12 cellular contexts compared by ENCODE assay signal in the genomic region with DNA sequence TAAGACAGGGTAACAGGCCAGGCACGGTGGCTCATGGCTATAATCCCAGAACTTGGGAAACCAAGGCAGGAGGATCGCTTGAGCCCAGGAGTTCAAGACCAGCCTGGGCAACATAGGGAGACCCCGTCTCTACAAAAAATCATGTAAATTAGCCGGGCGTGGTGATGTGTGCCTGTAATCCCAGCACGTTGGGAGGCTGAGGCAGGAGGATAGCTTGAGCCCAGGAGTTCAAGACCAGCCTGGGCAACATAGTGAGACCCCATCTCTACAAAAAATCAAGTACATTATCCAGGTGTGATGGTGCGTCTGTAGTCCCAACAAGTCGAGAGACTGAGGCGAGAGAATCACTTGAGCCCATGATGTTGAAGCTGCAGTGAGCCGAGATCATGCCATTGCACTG. TPM values are rescaled to one million over a fixed set of nuclear protein-coding genes. Genes with fewer than 3 reads are reported as not detected.
"Had no signal": no experiment of that assay in that cellular context is flagged by ENCODE, and none has a peak within 500 bp of the region (broad histone marks: within the 10 kb centered on the region; RNA-seq: fewer than 3 reads in every experiment).

No MANE protein-coding gene starts in this region.

RNA-seq across cellular contexts. Expression of a gene that starts 12.0 kb away (rescaled TPM):
- total RNA-seq: activated B cell treated with CpG ODN at 0.5 μM for 24 hours; activated CD4-positive, alpha-beta memory T cell treated with anti-CD3 and anti-CD28 coated beads for 36 hours; activated naive CD4-positive, alpha-beta T cell treated with anti-CD3 and anti-CD28 coated beads for 36 hours; activated naive CD4-positive, alpha-beta T cell treated with anti-CD3 and anti-CD28 coated beads, Interleukin-2, amount 50 U/mL, for 72 hours; activated T-helper 1 cell treated with anti-CD3 and anti-CD28 coated beads, Interleukin-12 subunit alpha, Interleukin-12 subunit beta, Interleukin-2, Interleukin-4 antibody, amounts not matched to agents 30 ng/mL and 10 ng/mL and 1 ng/mL, durations not matched to agents 14 hours and 24 hours and 36 hours; SJSA1 had no signal
- polyA plus RNA-seq: SK-N-SH had no signal

RNA-seq across cellular contexts. Expression of a gene that starts 31.2 kb away (rescaled TPM):
- total RNA-seq: activated B cell treated with CpG ODN at 0.5 μM for 24 hours; activated T-helper 1 cell treated with anti-CD3 and anti-CD28 coated beads, Interleukin-12 subunit alpha, Interleukin-12 subunit beta, Interleukin-2, Interleukin-4 antibody, amounts not matched to agents 30 ng/mL and 10 ng/mL and 1 ng/mL, durations not matched to agents 14 hours and 24 hours and 36 hours; bronchial epithelial cell; M059J; SJSA1 had no signal

RNA-seq across cellular contexts. Expression of a gene that starts 35.0 kb away (rescaled TPM):
- total RNA-seq: activated T-helper 1 cell treated with anti-CD3 and anti-CD28 coated beads, Interleukin-12 subunit alpha, Interleukin-12 subunit beta, Interleukin-2, Interleukin-4 antibody, amounts not matched to agents 30 ng/mL and 10 ng/mL and 1 ng/mL, durations not matched to agents 14 hours and 24 hours and 36 hours; bronchial epithelial cell; M059J; PC-3; SJSA1 had no signal

RNA-seq across cellular contexts. Expression of a gene that starts 39.4 kb away (rescaled TPM):
- total RNA-seq: adrenal gland, bronchial epithelial cell, M059J, PC-3, Peyer's patch, SJSA1 had no signal
